In the genomic region with DNA sequence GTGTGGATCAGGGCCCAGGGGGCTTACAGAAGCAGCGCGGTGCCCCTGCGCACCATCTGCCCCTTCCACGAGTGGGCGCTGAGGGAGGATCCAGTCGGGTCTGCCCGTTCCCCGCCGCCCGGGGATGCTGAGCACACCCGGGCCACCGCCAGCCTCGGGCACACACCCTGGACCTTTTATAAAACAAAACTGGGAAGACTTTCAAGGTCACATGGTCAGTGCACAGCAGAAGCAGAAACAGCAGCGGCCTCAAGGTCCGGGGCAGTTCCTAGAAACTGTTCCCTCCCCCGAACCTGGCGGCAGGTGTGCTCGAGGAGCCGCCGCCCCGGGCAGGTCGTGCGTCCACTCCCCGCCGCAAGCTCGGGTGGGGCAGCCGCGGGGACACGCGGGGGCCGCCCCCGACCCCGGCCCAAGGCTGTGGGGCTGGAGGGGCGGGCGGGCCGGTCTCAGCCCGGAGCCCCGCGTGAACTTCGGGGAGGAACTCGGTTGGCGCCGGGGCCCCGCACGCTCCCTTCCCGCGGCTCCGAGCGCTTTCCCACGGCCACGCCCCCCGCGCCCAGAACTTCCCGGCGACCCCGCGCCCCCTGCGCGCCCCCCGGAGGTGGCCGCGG, we compare ENCODE assay signal across 9 cellular contexts. TPM values are rescaled to one million over a fixed set of nuclear protein-coding genes. Genes with fewer than 3 reads are reported as not detected.
DNase-seq lines count a peak whose midpoint lies in the region; ATAC-seq, FAIRE-seq and TF ChIP-seq lines count a peak whose summit lies in the region.
"Had no signal": no experiment of that assay in that cellular context is flagged by ENCODE, and none has a peak within 500 bp of the region (broad histone marks: within the 10 kb centered on the region; RNA-seq: fewer than 3 reads in every experiment).

No MANE protein-coding gene starts in this region.

- no peaks in the 10 kb centered on the region for H3K27me3 ChIP-seq in adipocyte (replicated peaks; ENCODE audit: control insufficient read depth, insufficient read depth, low read length)
- no peaks in the 10 kb centered on the region for H3K27me3 ChIP-seq in right atrium auricular region

- H3K36me3 Mint-ChIP-seq in IgD-negative memory B cell (no peaks in the 10 kb centered on the region), progenitor cell of endocrine pancreas (ENCODE audit: insufficient read depth) (no peaks in the 10 kb centered on the region)

- DNase-seq in DMS53 (lab: John Stamatoyannopoulos, UW) (peak; percentile 77), adipocyte (ENCODE audit: low read depth) (peak; percentile 55), right atrium auricular region (ENCODE audit: low spot score) (peak; percentile 61), progenitor cell of endocrine pancreas (ENCODE audit: low spot score, unreplicated experiment) (peak; percentile 38), GM12892 (ENCODE audit: insufficient read length) (no peak), activated gamma-delta T cell (lab: John Stamatoyannopoulos, UW) (no peak)

- TF ChIP-seq CTCF in right atrium auricular region (IDR thresholded peaks at IDR 0.05): peak in 1 of 2 donors; percentile 19
- TF ChIP-seq CTCF in progenitor cell of endocrine pancreas (IDR thresholded peaks at IDR 0.05; ENCODE audit: unreplicated experiment): peak; percentile 30

- peak overlapping the region; percentile 63 for H3K9ac ChIP-seq in adipocyte (ENCODE audit: low read length)

- H3K4me3 ChIP-seq in adipocyte (ENCODE audit: low read length): peak overlapping the region; percentile 76
- H3K4me3 ChIP-seq in right atrium auricular region: peak overlapping the region; percentile 75

- H3K27ac ChIP-seq in right atrium auricular region: peak overlapping the region; percentile 80 to 87

- no peaks in the 10 kb centered on the region for H3K9me3 ChIP-seq in adipocyte (ENCODE audit: control insufficient read depth, low read length)
- no peaks in the 10 kb centered on the region for H3K9me3 ChIP-seq in right atrium auricular region

- ATAC-seq in HG03571 (IDR thresholded peaks at IDR 0.05; ENCODE audit: unreplicated experiment): no peak

- H3K4me3 Mint-ChIP-seq in IgD-negative memory B cell (peak overlapping the region; percentile 88 to 93 (median 92)), progenitor cell of endocrine pancreas (ENCODE audit: low read depth) (peak overlapping the region; percentile 81)

- H3K27me3 Mint-ChIP-seq in IgD-negative memory B cell (peaks cover 13% of the 10 kb centered on the region), progenitor cell of endocrine pancreas (no peaks in the 10 kb centered on the region)

- H3K4me1 ChIP-seq in adipocyte (ENCODE audit: control insufficient read depth, insufficient read depth, low read length): peaks cover 18% of the 10 kb centered on the region
- H3K4me1 ChIP-seq in right atrium auricular region: peaks cover 0 to 20% of the 10 kb centered on the region in 2 donors

- H3K36me3 ChIP-seq in adipocyte (ENCODE audit: control insufficient read depth, insufficient read depth, low read length, severe bottlenecking) (peaks cover 3% of the 10 kb centered on the region), right atrium auricular region (peaks cover under 1% of the 10 kb centered on the region)

- peak overlapping the region in 2 of 3 donors; percentile 53 to 83 for H3K27ac Mint-ChIP-seq in IgD-negative memory B cell
- peak overlapping the region; percentile 96 for H3K27ac Mint-ChIP-seq in progenitor cell of endocrine pancreas

- no peaks in the 10 kb centered on the region for H3K9me3 Mint-ChIP-seq in IgD-negative memory B cell
- H3K9me3 Mint-ChIP-seq in progenitor cell of endocrine pancreas (ENCODE audit: low read depth): no peaks in the 10 kb centered on the region

- no peak for FAIRE-seq in GM12892 (lab: Jason Lieb, UNC)

- no peak for TF ChIP-seq POLR2A in GM12892 (IDR thresholded peaks at IDR 0.05; ENCODE audit: low read depth, low read length)

- peaks cover 7 to 17% (median 7%) of the 10 kb centered on the region in 3 donors for H3K4me1 Mint-ChIP-seq in IgD-negative memory B cell
- peaks cover 11% of the 10 kb centered on the region for H3K4me1 Mint-ChIP-seq in progenitor cell of endocrine pancreas (ENCODE audit: low read depth)

RNA-seq across cellular contexts. Expression of a gene that starts 0.6 kb away (rescaled TPM):
- polyA plus RNA-seq in IgD-negative memory B cell: 1.7 TPM
- total RNA-seq in right atrium auricular region: 10 to 100 TPM; 17.4 to 18.7 TPM
- total RNA-seq in progenitor cell of endocrine pancreas: 48.3 and 50.2 TPM in 2 replicates
- polyA plus RNA-seq in GM12892 (2012; ENCODE audit: missing spikeins): not detected

RNA-seq across cellular contexts. Expression of a gene that starts 21.5 kb away (rescaled TPM):
- polyA plus RNA-seq in IgD-negative memory B cell: 65.7 TPM
- total RNA-seq in right atrium auricular region (10 to 100 TPM; 40.9 to 72.5 TPM), progenitor cell of endocrine pancreas (36.5 and 40.0 TPM in 2 replicates)
- 27.2 TPM for polyA plus RNA-seq in GM12892 (2012; ENCODE audit: missing spikeins)

RNA-seq across cellular contexts. Expression of a gene that starts 42.3 kb away (rescaled TPM):
- not detected for polyA plus RNA-seq in IgD-negative memory B cell
- not detected for total RNA-seq in right atrium auricular region
- total RNA-seq in progenitor cell of endocrine pancreas: not detected in 2 replicates
- polyA plus RNA-seq in GM12892 (2012; ENCODE audit: missing spikeins): not detected
- total RNA-seq: T-helper 1 cell treated with Interleukin-12 subunit alpha and Interleukin-12 subunit beta and Interleukin-4 antibody, amounts not matched to agents 30 ng/mL and 1 ng/mL, for 36 hours had no signal

Comparison
In these comparisons a context has a peak if more than half of its experiments do, and no peak if none do; other contexts are left out.
1. DNase-seq: peak in DMS53 (single experiment), adipocyte (single experiment), right atrium auricular region (single experiment) and progenitor cell of endocrine pancreas (single experiment); none in GM12892 (single experiment) and activated gamma-delta T cell (single experiment).